In the genomic region with DNA sequence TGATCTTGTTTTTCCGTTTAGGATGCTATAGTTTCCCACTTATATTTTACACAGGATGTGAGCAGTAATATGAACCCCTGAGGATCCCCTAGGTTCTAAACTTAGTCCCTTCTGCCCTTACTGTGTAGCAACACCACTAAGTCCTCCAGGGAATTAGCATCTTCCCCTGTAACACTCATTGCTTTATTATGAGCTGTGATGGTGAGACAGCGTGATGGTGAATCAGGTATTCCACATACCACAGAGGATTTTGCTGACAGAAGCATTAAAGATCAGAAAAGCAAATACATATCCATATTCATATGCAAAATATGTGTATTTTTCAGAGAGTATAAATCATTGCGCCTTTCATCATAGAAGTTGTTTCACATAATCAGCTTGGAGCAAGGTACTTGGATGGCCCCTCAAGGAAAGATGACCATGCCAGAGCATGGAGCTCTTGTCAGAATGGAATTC, we compare ENCODE assay signal across 15 cellular contexts.
DNase-seq lines count a peak whose midpoint lies in the region; ATAC-seq, FAIRE-seq and TF ChIP-seq lines count a peak whose summit lies in the region.
"Had no signal": no experiment of that assay in that cellular context is flagged by ENCODE, and none has a peak within 500 bp of the region (broad histone marks: within the 10 kb centered on the region; RNA-seq: fewer than 3 reads in every experiment).

No MANE protein-coding gene starts in this region.

- 0% methylated on average over 3 of the region's 3 CpGs for WGBS in K562 (ENCODE audit: insufficient coverage, low coverage, missing lambda C conversion rate)

- ATAC-seq in GM18868 (IDR thresholded peaks at IDR 0.05; ENCODE audit: unreplicated experiment) (peak; percentile 22), GM21447 (IDR thresholded peaks at IDR 0.05; ENCODE audit: unreplicated experiment) (peak; percentile 26), HG03135 (IDR thresholded peaks at IDR 0.05; ENCODE audit: unreplicated experiment) (peak; percentile 18), K562 (no peak)
- ATAC-seq: upper lobe of right lung had no signal

- CTCF ChIA-PET in K562 (lab: Yijun Ruan, JAX; ENCODE audit: low intra/inter-chr PET ratio): no interaction called here

- intact Hi-C loops in K562 (cut with micrococcal nuclease): no loop called here

- no peak overlapping the region for H3K27ac ChIP-seq in K562 (ENCODE audit: extremely low read depth, low read depth, low read length)
- H3K27ac ChIP-seq: adrenal gland, C4-2B, upper lobe of right lung had no signal

- H3K9ac ChIP-seq in K562 (ENCODE audit: insufficient read depth in 1 of 2, low read depth in 2 of 2, low read length in 2 of 2): no peak overlapping the region

- TF ChIP-seq CTCF in K562 (IDR thresholded peaks at IDR 0.05 in 2 of 3, conservative IDR thresholded peaks at IDR 0.05 in 1 of 3; ENCODE audit: insufficient read depth in 2 of 3, low read depth in 1 of 3, low read length in 3 of 3): no peak
- no peak for TF ChIP-seq CTCF in foreskin fibroblast (IDR thresholded peaks at IDR 0.05; ENCODE audit: low read depth, low read length)

- H3K4me2 ChIP-seq in K562 (ENCODE audit: insufficient read depth, low read length): no peak overlapping the region

- no peaks in the 10 kb centered on the region for H3K36me3 ChIP-seq in K562 (ENCODE audit: control insufficient read depth, insufficient read depth, low read length)
- H3K36me3 ChIP-seq: adrenal gland, upper lobe of right lung had no signal

- H4K20me1 ChIP-seq in K562 (replicated peaks; ENCODE audit: control insufficient read depth, insufficient read depth, low read length): no peaks in the 10 kb centered on the region

- TF ChIP-seq POLR2A in K562 (conservative IDR thresholded peaks at IDR 0.05): no peak

- H3K4me3 ChIP-seq in K562 (no peak overlapping the region), foreskin fibroblast (ENCODE audit: low read depth in 1 of 2, low read length in 2 of 2) (no peak overlapping the region)
- H3K4me3 ChIP-seq: adrenal gland, upper lobe of right lung had no signal

- DNase-seq in K562 (ENCODE audit: extremely low read depth in 1 of 4, low spot score in 3 of 4): no peak
- DNase-seq in anterior cingulate cortex (lab: John Stamatoyannopoulos, UW): no peak
- no peak for DNase-seq in foreskin fibroblast
- DNase-seq in DMS79 (lab: John Stamatoyannopoulos, UW): no peak
- DNase-seq: activated T-cell treated with anti-CD3 and anti-CD28 coated beads, Interleukin-2, amount 50 U/mL, for 48 hours; adrenal gland; DMS79 treated with DMSO at 0.1 percent for 48 hours; HFFc6; NCI-H146; upper lobe of right lung had no signal

- in situ Hi-C loops in K562 (cut with MboI): no loop called here

- POLR2A ChIA-PET in K562 (lab: Yijun Ruan, JAX): no interaction called here

- no peaks in the 10 kb centered on the region for H3K9me1 ChIP-seq in K562 (ENCODE audit: control insufficient read depth, insufficient read depth, low read length)

- H3K27me3 ChIP-seq in K562 (ENCODE audit: control insufficient read depth in 2 of 2, insufficient read depth in 2 of 2, low read length in 2 of 2): no peaks in the 10 kb centered on the region
- H3K27me3 ChIP-seq: adrenal gland, upper lobe of right lung had no signal

- no peak overlapping the region for H2AFZ ChIP-seq in K562 (ENCODE audit: low read depth, low read length)

- H3K9me3 ChIP-seq in K562 (replicated peaks; ENCODE audit: control insufficient read depth, insufficient read depth, low read depth, low read length): peaks cover 4% of the 10 kb centered on the region; the same call in 1 of the 2 replicates
- H3K9me3 ChIP-seq: adrenal gland had no signal

- no peaks in the 10 kb centered on the region for H3K4me1 ChIP-seq in K562 (replicated peaks in 1 of 2; ENCODE audit: control insufficient read depth in 2 of 2, insufficient read depth in 2 of 2, low read length in 2 of 2)
- H3K4me1 ChIP-seq: adrenal gland, upper lobe of right lung had no signal

- TF ChIP-seq RAD21 in K562 (CRISPR knock-in tag; conservative IDR thresholded peaks at IDR 0.05 in 1 of 2, IDR thresholded peaks at IDR 0.05 in 1 of 2): no peak

- FAIRE-seq in K562 (lab: Jason Lieb, UNC): no peak
- FAIRE-seq: TTC549 had no signal

- BruUV-seq in K562 (replicated peaks; lab: Mats Ljungman, UMichigan): no TSS peak

- H3K79me2 ChIP-seq in K562 (ENCODE audit: control insufficient read depth, insufficient read depth, low read length): no peaks in the 10 kb centered on the region

- no peak for TF ChIP-seq EP300 in K562 (IDR thresholded peaks at IDR 0.05; ENCODE audit: low read length)

TF ChIP-seq in K562, 482 proteins besides CTCF, POLR2A, EP300 and RAD21:
- TF ChIP-seq C11orf30 (IDR thresholded peaks at IDR 0.05; ENCODE audit: low read depth): 0 out of 2 replicates have a peak, but pooled peaks have one; percentile 8
- peak; percentile 61 for TF ChIP-seq ZNF316 (IDR thresholded peaks at IDR 0.05)
- TF ChIP-seq ATF1 (CRISPR knock-in tag; IDR thresholded peaks at IDR 0.05): no peak
- TF ChIP-seq ATF1 (tag; IDR thresholded peaks at IDR 0.05): no peak
- peak; percentile 58 for TF ChIP-seq MAFK (IDR thresholded peaks at IDR 0.05; ENCODE audit: low read length)
- TF ChIP-seq MAFF (IDR thresholded peaks at IDR 0.05; ENCODE audit: low read length): 0 out of 2 replicates have a peak, but pooled peaks have one; percentile 47
- TF ChIP-seq BACH1 (tag; IDR thresholded peaks at IDR 0.05): no peak
TF ChIP-seq in K562: peak in this region for 4.
